ENCODE assay signal across 8 cellular contexts in genomic region chr7:27740449-27741086, GRCh38. TPM values are rescaled to one million over a fixed set of nuclear protein-coding genes. Genes with fewer than 3 reads are reported as not detected.
DNase-seq lines count a peak whose midpoint lies in the region; ATAC-seq, FAIRE-seq and TF ChIP-seq lines count a peak whose summit lies in the region.

No MANE protein-coding gene starts in this region.

- peak overlapping the region; percentile 99 for H3K27ac ChIP-seq in keratinocyte (ENCODE audit: control insufficient read depth, insufficient read depth, low read length)

- H3K36me3 ChIP-seq in keratinocyte (ENCODE audit: control insufficient read depth in 2 of 2, extremely low read depth in 1 of 2, insufficient read depth in 2 of 2, low read length in 2 of 2): no peaks in the 10 kb centered on the region

- peaks cover 5% of the 10 kb centered on the region for H3K4me1 ChIP-seq in keratinocyte (ENCODE audit: control insufficient read depth, extremely low read depth, insufficient read depth, low read length)

- no peaks in the 10 kb centered on the region for H3K27me3 ChIP-seq in keratinocyte (ENCODE audit: control insufficient read depth, extremely low read depth, insufficient read depth, low read length)

- H2AFZ ChIP-seq in keratinocyte (ENCODE audit: control insufficient read depth, low read length): peak overlapping the region; percentile 95

- peak overlapping the region; percentile 100 for H3K9ac ChIP-seq in keratinocyte (ENCODE audit: control insufficient read depth, extremely low read depth, insufficient read depth, low read length)

- H3K36me3 Mint-ChIP-seq in central memory CD8-positive, alpha-beta T cell (ENCODE audit: insufficient read depth): peaks cover 22% of the 10 kb centered on the region

- H3K4me3 ChIP-seq in keratinocyte (ENCODE audit: control insufficient read depth in 2 of 3, extremely low read depth in 1 of 3, insufficient read depth in 2 of 3, low read depth in 1 of 3, low read length in 3 of 3): peak overlapping the region; percentile 95 to 99 (median 98)

- H3K4me2 ChIP-seq in keratinocyte (ENCODE audit: control insufficient read depth, extremely low read depth, insufficient read depth, low read depth, low read length): peak overlapping the region; percentile 90

- TF ChIP-seq CTCF in keratinocyte (optimal IDR thresholded peaks at IDR 0.05 in 1 of 3, IDR thresholded peaks at IDR 0.05 in 1 of 3, conservative IDR thresholded peaks at IDR 0.05 in 1 of 3; ENCODE audit: extremely low read depth in 1 of 3, insufficient read depth in 2 of 3, low read length in 3 of 3): no peak

- H3K27ac Mint-ChIP-seq in central memory CD8-positive, alpha-beta T cell (ENCODE audit: low read depth): peak overlapping the region; percentile 98

- peaks cover 45% of the 10 kb centered on the region for H3K4me1 Mint-ChIP-seq in central memory CD8-positive, alpha-beta T cell

- dilution Hi-C loops in keratinocyte (cut with MboI; ENCODE audit: extremely low pct_ligation_motif_present, low sequenced_read_pairs): no loop called here

- FAIRE-seq in keratinocyte (lab: Jason Lieb, UNC): peak; percentile 58

- DNase-seq in AG08396 (ENCODE audit: low spot score) (peak; percentile 82), NCI-H2227 (lab: John Stamatoyannopoulos, UW; ENCODE audit: unreplicated experiment) (peak; percentile 71), keratinocyte (ENCODE audit: low read depth, low spot score) (peak; percentile 64)
- peak; percentile 78 to 80 for DNase-seq in central memory CD8-positive, alpha-beta T cell (ENCODE audit: low spot score in 2 of 2)
- DNase-seq in stimulated activated CD4-positive, alpha-beta T cell treated with anti-CD3 and anti-CD28 coated beads, Interleukin-15, amount 100 ng/mL, for 24 hours: peak; percentile 91

- H3K4me3 Mint-ChIP-seq in central memory CD8-positive, alpha-beta T cell: peak overlapping the region; percentile 97

- H3K9me3 Mint-ChIP-seq in central memory CD8-positive, alpha-beta T cell: no peaks in the 10 kb centered on the region

- no peaks in the 10 kb centered on the region for H3K9me1 ChIP-seq in keratinocyte (ENCODE audit: control insufficient read depth, extremely low read depth, insufficient read depth, low read length)

- H3K9me3 ChIP-seq in keratinocyte (ENCODE audit: control insufficient read depth, low read depth, low read length): no peaks in the 10 kb centered on the region

- H3K79me2 ChIP-seq in keratinocyte (ENCODE audit: control insufficient read depth, insufficient read depth, low read length): peaks cover 35% of the 10 kb centered on the region

- H3K27me3 Mint-ChIP-seq in central memory CD8-positive, alpha-beta T cell: no peaks in the 10 kb centered on the region

- ATAC-seq in GM19023 (IDR thresholded peaks at IDR 0.05; ENCODE audit: unreplicated experiment) (peak; percentile 74), HG03175 (IDR thresholded peaks at IDR 0.05; ENCODE audit: unreplicated experiment) (peak; percentile 81)
- ATAC-seq in activated CD4-positive, CD25-positive, alpha-beta regulatory T cell treated with anti-CD3 and anti-CD28 coated beads, Interleukin-2, amount 50 U/mL, for 24 hours: peak; percentile 70 to 75
- ATAC-seq in central memory CD8-positive, alpha-beta T cell (replicated peaks; ENCODE audit: extremely low read depth, poor library complexity, severe bottlenecking): peak; percentile 71

- no peaks in the 10 kb centered on the region for H4K20me1 ChIP-seq in keratinocyte (ENCODE audit: control insufficient read depth, extremely low read depth, insufficient read depth, low read length)

RNA-seq across cellular contexts. Expression of gene TAX1BP1, which starts 0.6 kb away (rescaled TPM):
- polyA plus RNA-seq in keratinocyte: 60.6 to 119 TPM (median 102 TPM) in 3 replicates
- 464 TPM for polyA plus RNA-seq in keratinocyte (2011; ENCODE audit: low read depth)
- polyA plus RNA-seq in keratinocyte (2011; cell fraction: cytosol; rRNA removed): 47.7 and 92.1 TPM in 2 replicates
- 62.9 and 76.2 TPM in 2 replicates for polyA plus RNA-seq in keratinocyte (2011; cell fraction: nucleus; rRNA removed)
- 62.5 and 91.4 TPM in 2 replicates for polyA plus RNA-seq in keratinocyte (2012; ENCODE audit: low replicate concordance)
- polyA minus RNA-seq in keratinocyte: 76.4 to 107 TPM (median 99.7 TPM) in 3 replicates
- polyA minus RNA-seq in keratinocyte (2011; cell fraction: cytosol; rRNA and poly(A)+ RNA removed): 51.8 TPM
- 59.6 and 107 TPM in 2 replicates for polyA minus RNA-seq in keratinocyte (2011; cell fraction: nucleus; rRNA and poly(A)+ RNA removed)

Comparison
In these comparisons a context has a peak if more than half of its experiments do, and no peak if none do; other contexts are left out.
1. Peak in every context shown above with its lines: DNase-seq, ATAC-seq, H3K4me3 ChIP-seq and H3K27ac ChIP-seq.